ENCODE assay signal across 9 cellular contexts in the genomic region with DNA sequence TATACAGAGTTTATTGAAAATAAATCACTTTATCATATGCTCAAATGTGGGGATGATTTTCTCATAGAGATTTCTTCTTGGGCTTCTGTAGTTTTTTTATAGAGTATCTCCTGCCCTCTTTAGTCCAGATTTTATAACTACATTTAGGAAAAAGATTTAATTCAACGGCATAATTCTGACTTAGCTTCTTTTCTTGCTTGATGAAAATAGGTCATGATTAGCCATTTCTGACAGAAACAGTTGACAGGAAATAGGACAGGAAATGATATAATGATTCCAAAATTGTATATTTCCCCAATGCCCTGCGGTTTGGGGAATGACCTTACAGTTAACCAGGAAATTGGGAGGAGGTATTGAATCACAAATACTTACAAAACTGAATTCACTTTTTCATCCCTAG.
DNase-seq lines count a peak whose midpoint lies in the region; ATAC-seq and TF ChIP-seq lines count a peak whose summit lies in the region.
"Had no signal": no experiment of that assay in that cellular context is flagged by ENCODE, and none has a peak within 500 bp of the region (broad histone marks: within the 10 kb centered on the region; RNA-seq: fewer than 3 reads in every experiment).

No MANE protein-coding gene starts in this region.

- no peaks in the 10 kb centered on the region for H3K27me3 Mint-ChIP-seq in MCF 10A (ENCODE audit: insufficient read depth, unreplicated experiment)
- H3K27me3 Mint-ChIP-seq in activated naive CD8-positive, alpha-beta T cell treated with anti-CD3 and anti-CD28 coated beads, Interleukin-2, amount 50 U/mL, for 24 hours, result no peaks in the 10 kb centered on the region

- H3K27ac ChIP-seq in mammary epithelial cell (ENCODE audit: insufficient read depth, low read depth, low read length) (no peak overlapping the region), Panc1 (ENCODE audit: low read length) (no peak overlapping the region), tibial nerve (peak overlapping the region in 1 of 4 donors; percentile 37)

- no peak for TF ChIP-seq POLR2A in tibial nerve (IDR thresholded peaks at IDR 0.05)

- no peaks in the 10 kb centered on the region for H3K4me1 ChIP-seq in mammary epithelial cell (ENCODE audit: insufficient read depth, low read length)
- H3K4me1 ChIP-seq in Panc1 (ENCODE audit: control insufficient read depth, insufficient read depth, low read length), result no peaks in the 10 kb centered on the region
- peaks cover 0 to 10% (median 4%) of the 10 kb centered on the region in 4 donors for H3K4me1 ChIP-seq in tibial nerve

- H3K4me1 Mint-ChIP-seq in MCF 10A (ENCODE audit: insufficient read depth, unreplicated experiment), result peaks cover 5% of the 10 kb centered on the region
- H3K4me1 Mint-ChIP-seq in activated naive CD8-positive, alpha-beta T cell treated with anti-CD3 and anti-CD28 coated beads, Interleukin-2, amount 50 U/mL, for 24 hours, result no peaks in the 10 kb centered on the region

- no peaks in the 10 kb centered on the region for H3K79me2 ChIP-seq in mammary epithelial cell (ENCODE audit: insufficient read depth, low read length)

- H3K9me3 ChIP-seq in mammary epithelial cell (replicated peaks; ENCODE audit: insufficient read depth, low read length) (no peaks in the 10 kb centered on the region), Panc1 (ENCODE audit: control insufficient read depth, insufficient read depth, low read depth, low read length) (no peaks in the 10 kb centered on the region), tibial nerve (peaks cover 0 to 3% (median 0%) of the 10 kb centered on the region in 4 donors)

- H3K9me3 Mint-ChIP-seq in MCF 10A (ENCODE audit: unreplicated experiment), result no peaks in the 10 kb centered on the region
- H3K9me3 Mint-ChIP-seq in activated naive CD8-positive, alpha-beta T cell treated with anti-CD3 and anti-CD28 coated beads, Interleukin-2, amount 50 U/mL, for 24 hours, result no peaks in the 10 kb centered on the region

- no peaks in the 10 kb centered on the region for H3K36me3 Mint-ChIP-seq in MCF 10A (ENCODE audit: insufficient read depth, unreplicated experiment)
- H3K36me3 Mint-ChIP-seq in activated naive CD8-positive, alpha-beta T cell treated with anti-CD3 and anti-CD28 coated beads, Interleukin-2, amount 50 U/mL, for 24 hours (ENCODE audit: low read depth), result no peaks in the 10 kb centered on the region

- TF ChIP-seq CTCF in MCF 10A (IDR thresholded peaks at IDR 0.05; ENCODE audit: unreplicated experiment), result peak; percentile 27
- TF ChIP-seq CTCF in mammary epithelial cell (conservative IDR thresholded peaks at IDR 0.05 in 1 of 2, IDR thresholded peaks at IDR 0.05 in 1 of 2; ENCODE audit: extremely low read depth in 1 of 2, insufficient read depth in 1 of 2, low read depth in 1 of 2, low read length in 2 of 2), result peak in 1 of 2 donors; percentile 30
- peak; percentile 21; the same call in 1 of the 2 replicates for TF ChIP-seq CTCF in Panc1 (IDR thresholded peaks at IDR 0.05)
- TF ChIP-seq CTCF in fibroblast of villous mesenchyme (IDR thresholded peaks at IDR 0.05; ENCODE audit: insufficient read depth, low read depth, low read length), result peak; percentile 24
- TF ChIP-seq CTCF in tibial nerve (IDR thresholded peaks at IDR 0.05), result peak in 4 of 5 experiments; percentile 26 to 39 (median 34)

- no peaks in the 10 kb centered on the region for H4K20me1 ChIP-seq in mammary epithelial cell (ENCODE audit: insufficient read depth, low read length)

- dilution Hi-C loops in mammary epithelial cell (cut with HindIII; ENCODE audit: low sequenced_read_pairs), result no loop called here

- BruUV-seq in MCF 10A (replicated peaks; lab: Mats Ljungman, UMichigan) (no TSS peak), mammary epithelial cell (replicated peaks; lab: Mats Ljungman, UMichigan) (no TSS peak), Panc1 (replicated peaks; lab: Mats Ljungman, UMichigan) (no TSS peak)

- H3K36me3 ChIP-seq in mammary epithelial cell (ENCODE audit: insufficient read depth, low read length) (no peaks in the 10 kb centered on the region), Panc1 (ENCODE audit: control insufficient read depth, insufficient read depth, low read length) (no peaks in the 10 kb centered on the region), tibial nerve (no peaks in the 10 kb centered on the region)
- H3K36me3 ChIP-seq: spleen had no signal

- POLR2A ChIA-PET in MCF 10A (lab: Yijun Ruan, JAX), result interaction anchor here (0.6 kb wide), 1 partner anchor 1982 kb away, joined by 3 read pairs; no protein-coding TSS in a partner anchor
- POLR2A ChIA-PET in Panc1 (lab: Charles Lee), result no interaction called here

- 0% methylated on average over 2 of the region's 2 CpGs for WGBS in mammary epithelial cell (ENCODE audit: low coverage, missing lambda C conversion rate)
- 0 to 3% methylated on average over 2 of the region's 2 CpGs for WGBS in tibial nerve, 2 donors

- DNase-seq in MCF 10A (ENCODE audit: unreplicated experiment) (peak; percentile 26), mammary epithelial cell (no peak), Panc1 (ENCODE audit: low read depth, low spot score) (no peak), fibroblast of villous mesenchyme (ENCODE audit: low read depth) (peak; percentile 23), tibial nerve (ENCODE audit: low spot score in 2 of 2) (no peak), anterior cingulate cortex (lab: John Stamatoyannopoulos, UW) (no peak)
- no peak for DNase-seq in activated naive CD8-positive, alpha-beta T cell treated with anti-CD3 and anti-CD28 coated beads, Interleukin-2, amount 50 U/mL, for 24 hours
- DNase-seq: spleen had no signal

- no peak overlapping the region for H3K4me3 Mint-ChIP-seq in MCF 10A (ENCODE audit: unreplicated experiment)
- no peak overlapping the region for H3K4me3 Mint-ChIP-seq in activated naive CD8-positive, alpha-beta T cell treated with anti-CD3 and anti-CD28 coated beads, Interleukin-2, amount 50 U/mL, for 24 hours

- peak overlapping the region; percentile 22 for H3K27ac Mint-ChIP-seq in MCF 10A (ENCODE audit: low read depth, unreplicated experiment)
- no peak overlapping the region for H3K27ac Mint-ChIP-seq in activated naive CD8-positive, alpha-beta T cell treated with anti-CD3 and anti-CD28 coated beads, Interleukin-2, amount 50 U/mL, for 24 hours

- H3K4me3 ChIP-seq in mammary epithelial cell (replicated peaks in 1 of 3; ENCODE audit: insufficient read depth in 1 of 3, low read depth in 2 of 3, low read length in 3 of 3) (no peak overlapping the region), Panc1 (ENCODE audit: low read depth in 2 of 2, low read length in 2 of 2) (no peak overlapping the region), fibroblast of villous mesenchyme (ENCODE audit: low read depth, low read length) (no peak overlapping the region), tibial nerve (no peak overlapping the region)
- H3K4me3 ChIP-seq: spleen had no signal

- ATAC-seq in Panc1 (no peak), esophagus mucosa (no peak)
- no peak for ATAC-seq in activated naive CD8-positive, alpha-beta T cell treated with anti-CD3 and anti-CD28 coated beads, Interleukin-2, amount 50 U/mL, for 24 hours

- no peak overlapping the region for H2AFZ ChIP-seq in mammary epithelial cell (ENCODE audit: low read depth, low read length)

- H3K4me2 ChIP-seq in mammary epithelial cell (ENCODE audit: insufficient read depth, low read depth, low read length), result no peak overlapping the region

- in situ Hi-C loops in mammary epithelial cell (cut with MboI; ENCODE audit: low sequenced_read_pairs in 2 of 2), result no loop called here
- in situ Hi-C loops in Panc1 (cut with HindIII; ENCODE audit: low pct_unique_long_range_greater_than_20kb, low sequenced_read_pairs), result no loop called here

- H3K27me3 ChIP-seq in mammary epithelial cell (ENCODE audit: insufficient read depth, low read length) (no peaks in the 10 kb centered on the region), Panc1 (ENCODE audit: control insufficient read depth, insufficient read depth, low read length) (no peaks in the 10 kb centered on the region), tibial nerve (no peaks in the 10 kb centered on the region)
- H3K27me3 ChIP-seq: spleen had no signal

- TF ChIP-seq EP300 in tibial nerve (IDR thresholded peaks at IDR 0.05), result no peak

- no peak overlapping the region for H3K9ac ChIP-seq in mammary epithelial cell (ENCODE audit: insufficient read depth, low read length)

- intact Hi-C loops in MCF 10A (cut with micrococcal nuclease), result loop anchor here (5.0 kb wide), 4 partner anchors 209 to 561 kb away; no protein-coding TSS in a partner anchor
- intact Hi-C loops in mammary epithelial cell (cut with micrococcal nuclease), result no loop called here
- intact Hi-C loops in Panc1 (cut with micrococcal nuclease; ENCODE audit: unreplicated experiment), result no loop called here

- CTCF ChIA-PET in MCF 10A (lab: Yijun Ruan, JAX), result interaction anchor here (0.6 to 1.0 kb wide), 4 partner anchors 14 to 1476 kb away, joined by 3 read pairs; no protein-coding TSS in a partner anchor
- CTCF ChIA-PET in mammary epithelial cell (lab: Charles Lee; ENCODE audit: low non-redundant PET), result no interaction called here
- CTCF ChIA-PET in Panc1 (lab: Charles Lee), result no interaction called here

Comparison
In these comparisons a context has a peak if more than half of its experiments do, and no peak if none do; other contexts are left out.
1. DNase-seq: peak in MCF 10A (single experiment) and fibroblast of villous mesenchyme (single experiment); none in mammary epithelial cell (single experiment), Panc1 (single experiment), tibial nerve (0 of 2), activated naive CD8-positive, alpha-beta T cell treated with anti-CD3 and anti-CD28 coated beads, Interleukin-2, amount 50 U/mL, for 24 hours (single experiment) and anterior cingulate cortex (0 of 58).